ENCODE assay signal across 9 cellular contexts in genomic region chr16:82699711-82700495, GRCh38.
DNase-seq lines count a peak whose midpoint lies in the region; ATAC-seq and TF ChIP-seq lines count a peak whose summit lies in the region.
"Had no signal": no experiment of that assay in that cellular context is flagged by ENCODE, and none has a peak within 500 bp of the region (broad histone marks: within the 10 kb centered on the region; RNA-seq: fewer than 3 reads in every experiment).

No MANE protein-coding gene starts in this region.

- POLR2A ChIA-PET in CD4-positive, alpha-beta T cell (lab: Charles Lee) = no interaction called here

- H3K4me3 ChIP-seq in retinal pigment epithelial cell (ENCODE audit: low read length) = no peak overlapping the region

- H3K4me1 ChIP-seq in foreskin keratinocyte = peaks cover 6% of the 10 kb centered on the region

- H3K4me1 Mint-ChIP-seq in CD4-positive, alpha-beta T cell (ENCODE audit: low read depth) = no peaks in the 10 kb centered on the region

- intact Hi-C loops in CD4-positive, alpha-beta T cell (cut with DNase I, micrococcal nuclease) = no loop called here

- H3K9me3 ChIP-seq in CD4-positive, alpha-beta T cell (ENCODE audit: control insufficient read depth, low read length) = no peaks in the 10 kb centered on the region

- no peaks in the 10 kb centered on the region for H3K9me3 Mint-ChIP-seq in CD4-positive, alpha-beta T cell
- H3K9me3 Mint-ChIP-seq: natural killer cell treated with Interleukin-12 subunit alpha and Interleukin-12 subunit beta and Interleukin-15 and Interleukin-18, amount 100 ng/mL, for 72 hours had no signal

- CTCF ChIA-PET in CD4-positive, alpha-beta T cell (lab: Charles Lee) = no interaction called here

- TF ChIP-seq CTCF in foreskin keratinocyte (conservative IDR thresholded peaks at IDR 0.05) (no peak), retinal pigment epithelial cell (conservative IDR thresholded peaks at IDR 0.05; ENCODE audit: low read depth, low read length) (no peak)
- no peak for TF ChIP-seq CTCF in CD4-positive, alpha-beta T cell (IDR thresholded peaks at IDR 0.05)

- H3K36me3 Mint-ChIP-seq in CD4-positive, alpha-beta T cell (ENCODE audit: low read depth) = no peaks in the 10 kb centered on the region
- H3K36me3 Mint-ChIP-seq: natural killer cell treated with Interleukin-12 subunit alpha and Interleukin-12 subunit beta and Interleukin-15 and Interleukin-18, amount 100 ng/mL, for 72 hours had no signal

- ATAC-seq in SK-N-SH treated with all-trans-retinoic acid at 6 μM for 48 hours = peak; percentile 78
- ATAC-seq in foreskin keratinocyte = peak; percentile 55
- no peak for ATAC-seq in HG02623 (IDR thresholded peaks at IDR 0.05; ENCODE audit: unreplicated experiment)
- no peak for ATAC-seq in HG03196 (IDR thresholded peaks at IDR 0.05; ENCODE audit: unreplicated experiment)
- ATAC-seq in CD4-positive, alpha-beta T cell (ENCODE audit: poor library complexity) = no peak
- ATAC-seq: natural killer cell treated with Interleukin-12 subunit alpha and Interleukin-12 subunit beta and Interleukin-15 and Interleukin-18, amount 100 ng/mL, for 72 hours had no signal

- no peak overlapping the region for H3K4me3 Mint-ChIP-seq in CD4-positive, alpha-beta T cell
- H3K4me3 Mint-ChIP-seq: natural killer cell treated with Interleukin-12 subunit alpha and Interleukin-12 subunit beta and Interleukin-15 and Interleukin-18, amount 100 ng/mL, for 72 hours had no signal

- H3K27ac Mint-ChIP-seq in CD4-positive, alpha-beta T cell = no peak overlapping the region
- H3K27ac Mint-ChIP-seq: natural killer cell treated with Interleukin-12 subunit alpha and Interleukin-12 subunit beta and Interleukin-15 and Interleukin-18, amount 100 ng/mL, for 72 hours had no signal

- H3K27me3 ChIP-seq in foreskin keratinocyte = no peaks in the 10 kb centered on the region
- H3K27me3 ChIP-seq in CD4-positive, alpha-beta T cell (ENCODE audit: control insufficient read depth, insufficient read depth, low read length) = peaks cover 5% of the 10 kb centered on the region

- peaks cover 47% of the 10 kb centered on the region for H3K27me3 Mint-ChIP-seq in CD4-positive, alpha-beta T cell

- DNase-seq in H4 (ENCODE audit: low spot score) = peak; percentile 90
- peak in 1 of 2 donors; percentile 61 for DNase-seq in foreskin keratinocyte
- DNase-seq in retinal pigment epithelial cell (ENCODE audit: low read depth) = peak; percentile 78
- DNase-seq in 8988T = no peak
- no peak for DNase-seq in CD4-positive, alpha-beta T cell

- peak overlapping the region; percentile 52 for H3K27ac ChIP-seq in foreskin keratinocyte
- no peak overlapping the region for H3K27ac ChIP-seq in CD4-positive, alpha-beta T cell (ENCODE audit: low read depth, low read length)

TF ChIP-seq in SK-N-SH treated with all-trans-retinoic acid at 6 μM for 48 hours, 23 proteins besides CTCF, POLR2A, EP300 and RAD21:
- TF ChIP-seq TOX (CRISPR knock-in tag; IDR thresholded peaks at IDR 0.05; ENCODE audit: borderline replicate concordance) (0 out of 2 replicates have a peak, but pooled peaks have one; percentile 17), PPARA (CRISPR knock-in tag; IDR thresholded peaks at IDR 0.05; ENCODE audit: borderline replicate concordance) (no peak)

Comparison
In these comparisons a context has a peak if more than half of its experiments do, and no peak if none do; other contexts are left out.
1. DNase-seq: peak in H4 (single experiment) and retinal pigment epithelial cell (single experiment); none in 8988T (single experiment) and CD4-positive, alpha-beta T cell (0 of 10).
2. ATAC-seq: peak in SK-N-SH treated with all-trans-retinoic acid at 6 μM for 48 hours (single experiment) and foreskin keratinocyte (single experiment); none in HG02623 (single experiment), HG03196 (single experiment) and CD4-positive, alpha-beta T cell (single experiment).